21 cellular contexts compared by ENCODE assay signal in the genomic region with DNA sequence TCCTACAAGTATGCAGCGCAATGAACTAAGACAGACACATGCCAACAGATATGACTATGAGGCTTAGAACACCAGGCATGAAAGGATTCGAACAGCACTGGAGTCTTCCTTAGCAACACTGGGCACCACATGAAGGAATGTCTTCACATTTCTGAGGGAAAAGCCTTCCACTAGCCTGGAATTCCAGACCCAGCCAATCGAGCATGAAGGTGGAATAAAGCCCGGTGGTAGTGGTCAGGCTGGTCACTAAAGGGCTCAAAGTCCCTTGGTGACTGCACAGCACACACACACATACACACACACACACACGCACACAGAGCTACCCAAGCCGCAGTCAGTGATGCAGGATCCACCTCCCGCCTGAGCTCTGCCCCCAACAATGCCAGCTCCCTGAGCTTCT. TPM values are rescaled to one million over a fixed set of nuclear protein-coding genes. Genes with fewer than 3 reads are reported as not detected.
A peak's percentile ranks its signal among the peaks of the same experiment; 100 is the strongest.
DNase-seq lines count a peak whose midpoint lies in the region; ATAC-seq and TF ChIP-seq lines count a peak whose summit lies in the region.
"Had no signal": no experiment of that assay in that cellular context is flagged by ENCODE, and none has a peak within 500 bp of the region (broad histone marks: within the 10 kb centered on the region; RNA-seq: fewer than 3 reads in every experiment).

No MANE protein-coding gene starts in this region.

- no peak overlapping the region for H3K27ac ChIP-seq in left lung
- H3K27ac ChIP-seq: C4-2B, right atrium auricular region, suprapubic skin had no signal

- intact Hi-C loops in left lung (cut with DNase I) = no loop called here

- in situ Hi-C loops in astrocyte of the cerebellum (cut with HindIII; ENCODE audit: low sequenced_read_pairs) = no loop called here

- H3K36me3 ChIP-seq in left lung = peaks cover 0 to 26% of the 10 kb centered on the region in 2 donors

- DNase-seq in HT-29 (ENCODE audit: low spot score) = peak; percentile 1
- peak; percentile 36 for DNase-seq in astrocyte of the cerebellum (ENCODE audit: low read depth)
- peak; percentile 97 for DNase-seq in kidney tubule cell (ENCODE audit: low spot score)
- DNase-seq in renal cortical epithelial cell (ENCODE audit: low read depth) = peak; percentile 95
- no peak for DNase-seq in left lung
- DNase-seq in NCI-H1930 (lab: John Stamatoyannopoulos, UW) = no peak
- DNase-seq in H4 (ENCODE audit: low spot score) = no peak
- no peak for DNase-seq in NCI-H2081 (lab: John Stamatoyannopoulos, UW)
- DNase-seq: activated CD4-positive, CD25-positive, alpha-beta regulatory T cell treated with anti-CD3 and anti-CD28 coated beads, Interleukin-2, amount 50 U/mL, for 72 hours; activated effector memory CD4-positive, alpha-beta T cell treated with anti-CD3 and anti-CD28 coated beads, Interleukin-2, amount 50 U/mL, for 16 hours; body of pancreas; cortex of kidney; DMS79 treated with DMSO at 0.1 percent for 48 hours; erythroblast; heart right ventricle; nephron progenitor cell; stimulated activated CD4-positive, alpha-beta T cell treated with anti-CD3 and anti-CD28 coated beads, Interleukin-1b, Interleukin-23, amount 100 ng/mL, for 48 hours had no signal

- ATAC-seq in left lung = no peak
- ATAC-seq: body of pancreas, heart right ventricle had no signal

- H3K27me3 ChIP-seq in left lung = no peaks in the 10 kb centered on the region
- H3K27me3 ChIP-seq: body of pancreas, heart right ventricle, right atrium auricular region, suprapubic skin had no signal

- TF ChIP-seq CTCF in astrocyte of the cerebellum (IDR thresholded peaks at IDR 0.05; ENCODE audit: low read depth, low read length, missing control alignments) (no peak), left lung (IDR thresholded peaks at IDR 0.05) (no peak)

- H3K9me3 ChIP-seq in left lung = no peaks in the 10 kb centered on the region
- H3K9me3 ChIP-seq: body of pancreas, heart right ventricle, right atrium auricular region, suprapubic skin had no signal

- H3K4me1 ChIP-seq in left lung = peaks cover 0 to 11% of the 10 kb centered on the region in 2 donors

- H3K4me3 ChIP-seq in astrocyte of the cerebellum (ENCODE audit: low read depth, low read length) (no peak overlapping the region), left lung (no peak overlapping the region)
- H3K4me3 ChIP-seq: body of pancreas, GM23338, heart right ventricle, right atrium auricular region, suprapubic skin had no signal

RNA-seq across cellular contexts. Expression of a gene that starts 19.7 kb away (rescaled TPM):
- 48.3 and 49.4 TPM in 2 replicates for total RNA-seq in HT-29 (2014; rRNA removed; shearing (Covaris generic))
- total RNA-seq in renal cortical epithelial cell (5.9 and 16.0 TPM in 2 replicates), left lung (10 to 100 TPM; 17.1 to 19.7 TPM)
- 8.6 and 11.1 TPM in 2 replicates for total RNA-seq in H4 (2014; rRNA removed; shearing (Covaris generic))

RNA-seq across cellular contexts. Expression of a gene that starts 21.6 kb away (rescaled TPM):
- total RNA-seq in HT-29 (2014; rRNA removed; shearing (Covaris generic)) = 13.9 and 14.6 TPM in 2 replicates
- total RNA-seq in renal cortical epithelial cell (43.4 and 102 TPM in 2 replicates), left lung (10 to 100 TPM; 21.1 to 29.8 TPM)
- total RNA-seq in H4 (2014; rRNA removed; shearing (Covaris generic)) = 7.9 and 11.5 TPM in 2 replicates

Comparison
In these comparisons a context has a peak if more than half of its experiments do, and no peak if none do; other contexts are left out.
1. DNase-seq: peak in HT-29 (single experiment), astrocyte of the cerebellum (single experiment), kidney tubule cell (single experiment) and renal cortical epithelial cell (single experiment); none in left lung (0 of 2), NCI-H1930 (0 of 2), H4 (single experiment) and NCI-H2081 (0 of 2).